In genomic region chr17:41836550-41837196, GRCh38 we compare ENCODE assay signal across 1 cellular context.
TF ChIP-seq lines count a peak whose summit lies in the region.

No MANE protein-coding gene starts in this region.

TF ChIP-seq in GM23338, 12 proteins besides CTCF, POLR2A, EP300 and RAD21 (continued from another document):
- TF ChIP-seq ZNF462 (CRISPR knock-in tag; IDR thresholded peaks at IDR 0.05) = no peak
